Comparison of ENCODE assay signal across 35 cellular contexts in the genomic region with DNA sequence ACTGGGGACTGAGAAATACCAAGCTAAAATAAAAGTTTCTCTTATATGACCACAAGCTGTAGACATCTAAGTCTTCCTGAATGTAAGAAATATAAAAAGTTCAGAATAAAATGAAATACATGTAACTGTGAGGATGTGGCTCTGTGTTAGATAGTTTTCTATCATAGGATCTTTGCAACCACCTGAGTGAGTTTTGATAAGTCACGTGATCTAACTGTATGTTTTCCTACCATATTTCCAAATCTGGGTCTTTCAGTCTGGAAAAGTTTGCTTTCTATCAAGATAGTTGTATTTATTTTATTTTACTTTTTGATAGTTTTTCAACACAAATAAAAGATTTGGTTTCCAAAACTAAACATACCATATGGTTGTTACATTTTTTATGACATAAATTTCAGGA.
DNase-seq lines count a peak whose midpoint lies in the region; ATAC-seq, FAIRE-seq and TF ChIP-seq lines count a peak whose summit lies in the region.
"Had no signal": no experiment of that assay in that cellular context is flagged by ENCODE, and none has a peak within 500 bp of the region (broad histone marks: within the 10 kb centered on the region; RNA-seq: fewer than 3 reads in every experiment).

No MANE protein-coding gene starts in this region.

- TF ChIP-seq EP300 in HepG2 (IDR thresholded peaks at IDR 0.05; ENCODE audit: low read depth in 2 of 2, low read length in 2 of 2), result no peak
- no peak for TF ChIP-seq EP300 in HepG2 (CRISPR knock-in tag; IDR thresholded peaks at IDR 0.05; ENCODE audit: borderline replicate concordance)
- no peak for TF ChIP-seq EP300 in A549 (IDR thresholded peaks at IDR 0.05)
- no peak for TF ChIP-seq EP300 in GM12878 (IDR thresholded peaks at IDR 0.05; ENCODE audit: borderline replicate concordance in 1 of 2, control insufficient read depth in 1 of 2, low read depth in 2 of 2, low read length in 2 of 2)

- no peak overlapping the region for H3K9ac ChIP-seq in HepG2 (ENCODE audit: insufficient read depth, low read depth, low read length)
- H3K9ac ChIP-seq in GM12878 (ENCODE audit: control insufficient read depth, insufficient read depth, low read length), result no peak overlapping the region
- H3K9ac ChIP-seq: BLaER1; BLaER1 treated with 17β-estradiol and CSF1 and Interleukin-3, amounts not matched to agents 10 nM and 100 nM had no signal

- TF ChIP-seq POLR2A in HepG2 (IDR thresholded peaks at IDR 0.05; ENCODE audit: insufficient read depth in 1 of 2, low read depth in 2 of 2, low read length in 2 of 2), result no peak
- no peak for TF ChIP-seq POLR2A in right lobe of liver (IDR thresholded peaks at IDR 0.05)
- no peak for TF ChIP-seq POLR2A in A549 (IDR thresholded peaks at IDR 0.05; ENCODE audit: low read length)
- TF ChIP-seq POLR2A in GM12878 (IDR thresholded peaks at IDR 0.05; ENCODE audit: low read depth, low read length), result no peak

- H3K27me3 ChIP-seq in HepG2 (ENCODE audit: control insufficient read depth in 1 of 2, insufficient read depth in 2 of 2, low read length in 2 of 2), result no peaks in the 10 kb centered on the region
- no peaks in the 10 kb centered on the region for H3K27me3 ChIP-seq in right lobe of liver
- no peaks in the 10 kb centered on the region for H3K27me3 ChIP-seq in GM12878 (replicated peaks in 1 of 2; ENCODE audit: control insufficient read depth in 2 of 2, insufficient read depth in 2 of 2, low read length in 1 of 2)
- H3K27me3 ChIP-seq: BE2C; BLaER1; BLaER1 treated with 17β-estradiol and CSF1 and Interleukin-3, amounts not matched to agents 10 nM and 100 nM had no signal

- H4K20me1 ChIP-seq in HepG2 (ENCODE audit: insufficient read depth, low read length) (no peaks in the 10 kb centered on the region), GM12878 (ENCODE audit: control insufficient read depth, insufficient read depth) (no peaks in the 10 kb centered on the region)
- H4K20me1 ChIP-seq: BLaER1; BLaER1 treated with 17β-estradiol and CSF1 and Interleukin-3, amounts not matched to agents 10 nM and 100 nM had no signal

- H3K4me3 ChIP-seq in HepG2 (replicated peaks in 1 of 3; ENCODE audit: insufficient read depth in 1 of 3, low read depth in 2 of 3, low read length in 3 of 3) (no peak overlapping the region), right lobe of liver (no peak overlapping the region), A549 (no peak overlapping the region), GM12878 (no peak overlapping the region)
- H3K4me3 ChIP-seq: BLaER1; BLaER1 treated with 17β-estradiol and CSF1 and Interleukin-3, amounts not matched to agents 10 nM and 100 nM had no signal

- no TSS peak for BruUV-seq in HepG2 (replicated peaks; lab: Mats Ljungman, UMichigan)
- BruUV-seq in GM12878 (replicated peaks; lab: Mats Ljungman, UMichigan), result no TSS peak

- TF ChIP-seq CTCF in HepG2 (CRISPR knock-in tag; IDR thresholded peaks at IDR 0.05), result no peak
- no peak for TF ChIP-seq CTCF in right lobe of liver (IDR thresholded peaks at IDR 0.05)
- TF ChIP-seq CTCF in A549 (IDR thresholded peaks at IDR 0.05), result no peak
- TF ChIP-seq CTCF in GM12878 (IDR thresholded peaks at IDR 0.05 in 2 of 3, conservative IDR thresholded peaks at IDR 0.05 in 1 of 3; ENCODE audit: control insufficient read depth in 2 of 3, extremely low read depth in 1 of 3, insufficient read depth in 1 of 3, low read depth in 3 of 3, low read length in 3 of 3), result no peak

- H3K4me1 Mint-ChIP-seq in activated T-helper 1 cell treated with anti-CD3 and anti-CD28 coated beads, Interleukin-12 subunit alpha, Interleukin-12 subunit beta, Interleukin-2, Interleukin-4 antibody, amounts not matched to agents 30 ng/mL and 10 ng/mL and 1 ng/mL, durations not matched to agents 14 hours and 24 hours and 36 hours (ENCODE audit: low read depth), result no peaks in the 10 kb centered on the region
- H3K4me1 Mint-ChIP-seq: B cell; CD14-positive monocyte; CD4-positive, alpha-beta memory T cell; CD4-positive, CD25-positive, alpha-beta regulatory T cell; CD8-positive, alpha-beta memory T cell had no signal

- H3K9me3 ChIP-seq in HepG2 (ENCODE audit: low read length) (no peaks in the 10 kb centered on the region), right lobe of liver (no peaks in the 10 kb centered on the region), A549 (no peaks in the 10 kb centered on the region), GM12878 (replicated peaks; ENCODE audit: control insufficient read depth, insufficient read depth, low read length) (no peaks in the 10 kb centered on the region)
- H3K9me3 ChIP-seq: BE2C; BLaER1; BLaER1 treated with 17β-estradiol and CSF1 and Interleukin-3, amounts not matched to agents 10 nM and 100 nM; Caco-2 had no signal

- H3K4me2 ChIP-seq in HepG2 (ENCODE audit: low read depth, low read length) (no peak overlapping the region), A549 (no peak overlapping the region), GM12878 (ENCODE audit: control insufficient read depth, insufficient read depth) (no peak overlapping the region)
- H3K4me2 ChIP-seq: BLaER1; BLaER1 treated with 17β-estradiol and CSF1 and Interleukin-3, amounts not matched to agents 10 nM and 100 nM had no signal

- RAD21 ChIA-PET in GM12878 (lab: Charles Lee; ENCODE audit: unreplicated experiment), result no interaction called here

- no peak overlapping the region for H3K27ac Mint-ChIP-seq in activated T-helper 1 cell treated with anti-CD3 and anti-CD28 coated beads, Interleukin-12 subunit alpha, Interleukin-12 subunit beta, Interleukin-2, Interleukin-4 antibody, amounts not matched to agents 30 ng/mL and 10 ng/mL and 1 ng/mL, durations not matched to agents 14 hours and 24 hours and 36 hours
- H3K27ac Mint-ChIP-seq: B cell; CD14-positive monocyte; CD4-positive, alpha-beta memory T cell; CD4-positive, alpha-beta T cell; CD4-positive, CD25-positive, alpha-beta regulatory T cell; CD8-positive, alpha-beta memory T cell; CD8-positive, alpha-beta T cell had no signal

- SMC1A ChIA-PET in GM12878 (lab: Charles Lee; ENCODE audit: uncharacterized antibody, unreplicated experiment), result no interaction called here

- H3K27ac ChIP-seq in HepG2 (ENCODE audit: extremely low read length, insufficient read depth, low read length) (no peak overlapping the region), right lobe of liver (no peak overlapping the region), A549 (no peak overlapping the region), GM12878 (ENCODE audit: control insufficient read depth, insufficient read depth) (no peak overlapping the region)
- H3K27ac ChIP-seq: 22Rv1; BLaER1; BLaER1 treated with 17β-estradiol and CSF1 and Interleukin-3, amounts not matched to agents 10 nM and 100 nM; C4-2B had no signal

- no peak for FAIRE-seq in HepG2 (lab: Jason Lieb, UNC)
- no peak for FAIRE-seq in A549 (lab: Jason Lieb, UNC)
- FAIRE-seq in GM12878 (lab: Jason Lieb, UNC), result no peak
- FAIRE-seq in frontal cortex (lab: Jason Lieb, UNC), result peak; percentile 31
- FAIRE-seq: D721Med had no signal

- POLR2A ChIA-PET in HepG2 (lab: Yijun Ruan, JAX), result no interaction called here
- POLR2A ChIA-PET in A549 (lab: Yijun Ruan, JAX), result no interaction called here
- POLR2A ChIA-PET in GM12878 (lab: Charles Lee), result no interaction called here

- intact Hi-C loops in HepG2 (cut with micrococcal nuclease; ENCODE audit: unreplicated experiment) (no loop called here), right lobe of liver (cut with DNase I) (no loop called here), GM12878 (cut with micrococcal nuclease; ENCODE audit: unreplicated experiment) (no loop called here)
- intact Hi-C loops in activated T-helper 1 cell treated with anti-CD3 and anti-CD28 coated beads, Interleukin-12 subunit alpha, Interleukin-12 subunit beta, Interleukin-2, Interleukin-4 antibody, amounts not matched to agents 30 ng/mL and 10 ng/mL and 1 ng/mL, durations not matched to agents 14 hours and 24 hours and 36 hours (cut with micrococcal nuclease), result no loop called here

- TF ChIP-seq RAD21 in HepG2 (CRISPR knock-in tag; IDR thresholded peaks at IDR 0.05) (no peak), A549 (conservative IDR thresholded peaks at IDR 0.05 in 1 of 2, IDR thresholded peaks at IDR 0.05 in 1 of 2) (no peak), GM12878 (IDR thresholded peaks at IDR 0.05; ENCODE audit: insufficient read depth, low read depth, low read length) (no peak)

- 9% methylated on average over 1 of the region's 1 CpG for WGBS in HepG2 (ENCODE audit: low lambda C conversion rate)
- WGBS in right lobe of liver (ENCODE audit: insufficient coverage, low coverage, low lambda C conversion rate, missing lambda C conversion rate), result 33% methylated on average over 1 of the region's 1 CpG
- WGBS in A549 (ENCODE audit: missing lambda C conversion rate), result 8% methylated on average over 1 of the region's 1 CpG
- WGBS in GM12878 (ENCODE audit: insufficient coverage, insufficient replicate concordance, low lambda C conversion rate, missing lambda C conversion rate), result 0% methylated on average over 1 of the region's 1 CpG

- no peak for ATAC-seq in HepG2
- ATAC-seq in right lobe of liver, result no peak
- no peak for ATAC-seq in A549
- ATAC-seq in GM12878, result no peak
- no peak for ATAC-seq in GM21576 (IDR thresholded peaks at IDR 0.05; ENCODE audit: unreplicated experiment)
- ATAC-seq: CD8-positive, alpha-beta T cell had no signal

- H2AFZ ChIP-seq in HepG2 (ENCODE audit: low read length) (no peak overlapping the region), GM12878 (ENCODE audit: control insufficient read depth, low read depth, low read length) (no peak overlapping the region)

- no peak overlapping the region for H3K4me3 Mint-ChIP-seq in activated T-helper 1 cell treated with anti-CD3 and anti-CD28 coated beads, Interleukin-12 subunit alpha, Interleukin-12 subunit beta, Interleukin-2, Interleukin-4 antibody, amounts not matched to agents 30 ng/mL and 10 ng/mL and 1 ng/mL, durations not matched to agents 14 hours and 24 hours and 36 hours
- H3K4me3 Mint-ChIP-seq: B cell; CD14-positive monocyte; CD4-positive, alpha-beta memory T cell; CD4-positive, alpha-beta T cell; CD4-positive, CD25-positive, alpha-beta regulatory T cell; CD8-positive, alpha-beta memory T cell; CD8-positive, alpha-beta T cell had no signal

- H3K9me3 Mint-ChIP-seq in activated T-helper 1 cell treated with anti-CD3 and anti-CD28 coated beads, Interleukin-12 subunit alpha, Interleukin-12 subunit beta, Interleukin-2, Interleukin-4 antibody, amounts not matched to agents 30 ng/mL and 10 ng/mL and 1 ng/mL, durations not matched to agents 14 hours and 24 hours and 36 hours, result peaks cover 4% of the 10 kb centered on the region

- H3K36me3 Mint-ChIP-seq in activated T-helper 1 cell treated with anti-CD3 and anti-CD28 coated beads, Interleukin-12 subunit alpha, Interleukin-12 subunit beta, Interleukin-2, Interleukin-4 antibody, amounts not matched to agents 30 ng/mL and 10 ng/mL and 1 ng/mL, durations not matched to agents 14 hours and 24 hours and 36 hours (ENCODE audit: low read depth), result no peaks in the 10 kb centered on the region
- H3K36me3 Mint-ChIP-seq: CD14-positive monocyte; CD4-positive, alpha-beta memory T cell; CD4-positive, CD25-positive, alpha-beta regulatory T cell; CD8-positive, alpha-beta memory T cell; CD8-positive, alpha-beta T cell had no signal

- DNase-seq in HepG2 (ENCODE audit: low spot score) (no peak), right lobe of liver (no peak), A549 (ENCODE audit: low read depth in 1 of 2, low spot score in 1 of 2) (no peak), GM12878 (ENCODE audit: low read depth, low spot score) (no peak), frontal cortex (ENCODE audit: low spot score in 2 of 2) (no peak)
- no peak for DNase-seq in stimulated activated CD4-positive, alpha-beta T cell treated with anti-CD3 and anti-CD28 coated beads, Interleukin-2, amount 100 ng/mL, for 48 hours
- no peak for DNase-seq in activated T-helper 1 cell treated with anti-CD3 and anti-CD28 coated beads, Interleukin-12 subunit alpha, Interleukin-12 subunit beta, Interleukin-2, Interleukin-4 antibody, amounts not matched to agents 30 ng/mL and 10 ng/mL and 1 ng/mL, durations not matched to agents 14 hours and 24 hours and 36 hours (ENCODE audit: low spot score)
- DNase-seq: 8988T; ACHN; AML-193; BE2C; C1 segment of cervical spinal cord; Caco-2; Calu3; CD4-positive, alpha-beta memory T cell; CD4-positive, alpha-beta T cell; CD4-positive, CD25-positive, alpha-beta regulatory T cell; CD8-positive, alpha-beta memory T cell; COR-L47; DMS 273 treated with DMSO at 0.1 percent for 48 hours; DMS153; DMS53; DMS79; DMS79 treated with DMSO at 0.1 percent for 48 hours; DND-41; EL had no signal

- H3K4me1 ChIP-seq in HepG2 (ENCODE audit: insufficient read depth, low read length), result no peaks in the 10 kb centered on the region
- no peaks in the 10 kb centered on the region for H3K4me1 ChIP-seq in right lobe of liver
- no peaks in the 10 kb centered on the region for H3K4me1 ChIP-seq in A549
- H3K4me1 ChIP-seq in GM12878 (ENCODE audit: control insufficient read depth, insufficient read depth, low read length), result no peaks in the 10 kb centered on the region
- H3K4me1 ChIP-seq: BE2C; BLaER1; BLaER1 treated with 17β-estradiol and CSF1 and Interleukin-3, amounts not matched to agents 10 nM and 100 nM; Caco-2 had no signal

- H3K79me2 ChIP-seq in HepG2 (ENCODE audit: insufficient read depth, low read length), result no peaks in the 10 kb centered on the region
- no peaks in the 10 kb centered on the region for H3K79me2 ChIP-seq in GM12878 (ENCODE audit: control insufficient read depth, insufficient read depth, low read length)

- in situ Hi-C loops in HepG2 (cut with HindIII; ENCODE audit: extremely low pct_ligation_motif_present, low pct_unique_long_range_greater_than_20kb), result no loop called here
- in situ Hi-C loops in GM12878 (cut with MboI), result no loop called here

- H3K36me3 ChIP-seq in HepG2 (replicated peaks in 1 of 2; ENCODE audit: control insufficient read depth in 1 of 2, insufficient read depth in 2 of 2, low read length in 2 of 2) (no peaks in the 10 kb centered on the region), right lobe of liver (no peaks in the 10 kb centered on the region), GM12878 (ENCODE audit: control insufficient read depth in 2 of 2, insufficient read depth in 2 of 2, low read length in 1 of 2) (no peaks in the 10 kb centered on the region)
- H3K36me3 ChIP-seq: BE2C; BLaER1; BLaER1 treated with 17β-estradiol and CSF1 and Interleukin-3, amounts not matched to agents 10 nM and 100 nM had no signal

- no peaks in the 10 kb centered on the region for H3K27me3 Mint-ChIP-seq in activated T-helper 1 cell treated with anti-CD3 and anti-CD28 coated beads, Interleukin-12 subunit alpha, Interleukin-12 subunit beta, Interleukin-2, Interleukin-4 antibody, amounts not matched to agents 30 ng/mL and 10 ng/mL and 1 ng/mL, durations not matched to agents 14 hours and 24 hours and 36 hours (ENCODE audit: insufficient read depth)
- H3K27me3 Mint-ChIP-seq: B cell; CD4-positive, alpha-beta memory T cell; CD4-positive, alpha-beta T cell; CD4-positive, CD25-positive, alpha-beta regulatory T cell; CD8-positive, alpha-beta memory T cell had no signal

- CTCF ChIA-PET in HepG2 (lab: Yijun Ruan, JAX; ENCODE audit: low intra/inter-chr PET ratio, low total read pairs), result no interaction called here
- CTCF ChIA-PET in A549 (lab: Yijun Ruan, JAX), result no interaction called here
- CTCF ChIA-PET in GM12878 (lab: Yijun Ruan, JAX), result no interaction called here

Comparison
In these comparisons a context has a peak if more than half of its experiments do, and no peak if none do; other contexts are left out.
1. Of the 75 proteins assayed by ChIP-seq in both HepG2 and GM12878: peak only in HepG2: none; only in GM12878: none; in both: RAD51; in neither: 73; mixed calls (peak in some experiments, not most) for 1.